Comparison of ENCODE assay signal across 12 cellular contexts in the genomic region with DNA sequence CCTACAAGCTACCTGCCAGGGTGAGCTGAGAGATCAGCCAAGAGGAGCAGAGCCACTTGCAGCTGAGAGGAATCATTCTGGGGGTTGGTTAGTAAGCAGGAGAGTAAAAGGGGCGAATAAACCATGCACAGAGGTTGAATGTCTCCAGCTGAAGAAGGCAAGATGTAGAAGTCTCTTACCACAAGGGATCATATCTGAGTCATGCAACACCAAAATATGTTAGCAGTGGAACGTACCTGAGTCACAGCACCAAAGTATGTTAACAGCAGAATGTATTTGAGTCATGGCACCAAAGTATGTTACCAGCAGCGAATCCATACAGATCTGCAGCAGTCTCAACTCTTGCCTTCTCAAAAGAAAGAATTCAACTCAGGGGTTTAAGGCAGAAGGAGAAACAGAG. TPM values are rescaled to one million over a fixed set of nuclear protein-coding genes. Genes with fewer than 3 reads are reported as not detected.
DNase-seq lines count a peak whose midpoint lies in the region; ATAC-seq and TF ChIP-seq lines count a peak whose summit lies in the region.
"Had no signal": no experiment of that assay in that cellular context is flagged by ENCODE, and none has a peak within 500 bp of the region (broad histone marks: within the 10 kb centered on the region; RNA-seq: fewer than 3 reads in every experiment).

No MANE protein-coding gene starts in this region.

- H3K36me3 ChIP-seq in mesenchymal stem cell (ENCODE audit: control insufficient read depth in 1 of 2, insufficient read depth in 2 of 2, low read depth in 1 of 2, low read length in 2 of 2) (no peaks in the 10 kb centered on the region), Caco-2 (ENCODE audit: control insufficient read depth, insufficient read depth, low read length) (no peaks in the 10 kb centered on the region), colonic mucosa (no peaks in the 10 kb centered on the region)
- H3K36me3 ChIP-seq: MG63, neural progenitor cell had no signal

- no peaks in the 10 kb centered on the region for H3K79me1 ChIP-seq in mesenchymal stem cell (replicated peaks; ENCODE audit: low read length, poor library complexity, severe bottlenecking)

- TF ChIP-seq CTCF in GM12865 (IDR thresholded peaks at IDR 0.05; ENCODE audit: insufficient read depth, low read depth, low read length, missing control alignments) (no peak), Caco-2 (IDR thresholded peaks at IDR 0.05; ENCODE audit: insufficient read depth in 1 of 2, low read depth in 1 of 2, low read length in 1 of 2, severe bottlenecking in 1 of 2, unreplicated experiment in 1 of 2) (no peak), colonic mucosa (IDR thresholded peaks at IDR 0.05) (no peak)

- 53% methylated on average over 3 of the region's 3 CpGs for WGBS in mesenchymal stem cell

- no peak overlapping the region for H2BK120ac ChIP-seq in mesenchymal stem cell (ENCODE audit: low read depth, low read length)

- no peaks in the 10 kb centered on the region for H3K36me3 Mint-ChIP-seq in Caco-2 (ENCODE audit: insufficient read depth, unreplicated experiment)

- intact Hi-C loops in Caco-2 (cut with micrococcal nuclease; ENCODE audit: unreplicated experiment): no loop called here
- intact Hi-C loops in colonic mucosa (cut with DNase I): no loop called here

- no peak overlapping the region for H3K23ac ChIP-seq in mesenchymal stem cell (ENCODE audit: low read length in 2 of 2)

- H3K4ac ChIP-seq in mesenchymal stem cell (ENCODE audit: low read depth in 1 of 2, low read length in 2 of 2): no peak overlapping the region

- H3K14ac ChIP-seq in mesenchymal stem cell (ENCODE audit: low read length in 2 of 2): no peak overlapping the region

- POLR2A ChIA-PET in Caco-2 (lab: Charles Lee): no interaction called here

- peak; percentile 36 for DNase-seq in GM12865 (ENCODE audit: low read depth)
- DNase-seq in RPMI7951 (ENCODE audit: low read depth): peak; percentile 85
- peak; percentile 84 for DNase-seq in mesenchymal stem cell
- no peak for DNase-seq in Caco-2
- no peak for DNase-seq in NOMO-1 treated with dmso at 0.1 percent for 144 hours (lab: John Stamatoyannopoulos, UW; ENCODE audit: unreplicated experiment)
- no peak for DNase-seq in colonic mucosa
- DNase-seq: MG63 had no signal

- H2AFZ ChIP-seq in mesenchymal stem cell (ENCODE audit: low read depth, low read length): no peak overlapping the region
- H2AFZ ChIP-seq: neural progenitor cell had no signal

- H2BK12ac ChIP-seq in mesenchymal stem cell (ENCODE audit: low read length in 2 of 2): no peak overlapping the region

- H3K27ac ChIP-seq in mesenchymal stem cell (ENCODE audit: low read length, poor library complexity, severe bottlenecking) (peak overlapping the region; percentile 1), colonic mucosa (no peak overlapping the region)
- H3K27ac ChIP-seq: neural progenitor cell, VCaP had no signal

- no peak overlapping the region for H4K8ac ChIP-seq in mesenchymal stem cell (ENCODE audit: low read length)

- no peak overlapping the region for H2BK5ac ChIP-seq in mesenchymal stem cell (ENCODE audit: low read depth, low read length, poor library complexity, severe bottlenecking)

- BruUV-seq in Caco-2 (replicated peaks; lab: Mats Ljungman, UMichigan): no TSS peak

- H3K4me1 ChIP-seq in mesenchymal stem cell (ENCODE audit: control insufficient read depth, insufficient read depth, low read depth, low read length) (peaks cover 3% of the 10 kb centered on the region), Caco-2 (no peaks in the 10 kb centered on the region), colonic mucosa (no peaks in the 10 kb centered on the region)
- H3K4me1 ChIP-seq: neural progenitor cell had no signal

- ATAC-seq in HG02571 (IDR thresholded peaks at IDR 0.05; ENCODE audit: unreplicated experiment) (peak; percentile 80), GM18909 (IDR thresholded peaks at IDR 0.05; ENCODE audit: poor library complexity, unreplicated experiment) (no peak)

- H3K4me2 ChIP-seq in mesenchymal stem cell (ENCODE audit: low read length, poor library complexity, severe bottlenecking): no peak overlapping the region
- H3K4me2 ChIP-seq: neural progenitor cell had no signal

- H2AK5ac ChIP-seq in mesenchymal stem cell (ENCODE audit: low read length, severe bottlenecking): no peak overlapping the region

- H3K27me3 Mint-ChIP-seq in Caco-2 (ENCODE audit: insufficient read depth, unreplicated experiment): peaks cover 8% of the 10 kb centered on the region

- no peak overlapping the region for H2BK15ac ChIP-seq in mesenchymal stem cell (ENCODE audit: low read depth, poor library complexity, severe bottlenecking)

- CTCF ChIA-PET in Caco-2 (lab: Charles Lee): no interaction called here

- H3K9me3 Mint-ChIP-seq in Caco-2 (ENCODE audit: unreplicated experiment): no peaks in the 10 kb centered on the region

- no peaks in the 10 kb centered on the region for H3K4me1 Mint-ChIP-seq in Caco-2 (ENCODE audit: low read depth, unreplicated experiment)
- H3K4me1 Mint-ChIP-seq: neural progenitor cell had no signal

- no peaks in the 10 kb centered on the region for H3K27me3 ChIP-seq in mesenchymal stem cell (ENCODE audit: control insufficient read depth in 1 of 2, insufficient read depth in 1 of 2, low read length in 2 of 2)
- H3K27me3 ChIP-seq in Caco-2 (replicated peaks; ENCODE audit: control insufficient read depth, insufficient read depth, low read length): no peaks in the 10 kb centered on the region
- no peaks in the 10 kb centered on the region for H3K27me3 ChIP-seq in colonic mucosa
- H3K27me3 ChIP-seq: MG63, neural progenitor cell had no signal

- no peak overlapping the region for H4K91ac ChIP-seq in mesenchymal stem cell (ENCODE audit: low read length)

- no peak overlapping the region for H3K4me3 ChIP-seq in GM12865 (ENCODE audit: low read depth, low read length)
- no peak overlapping the region for H3K4me3 ChIP-seq in mesenchymal stem cell (ENCODE audit: insufficient read depth in 1 of 2, low read depth in 1 of 2, low read length in 2 of 2)
- H3K4me3 ChIP-seq in Caco-2 (ENCODE audit: low read depth, low read length): no peak overlapping the region
- H3K4me3 ChIP-seq in colonic mucosa: no peak overlapping the region
- H3K4me3 ChIP-seq: MG63, neural progenitor cell had no signal

- H3K9me3 ChIP-seq in mesenchymal stem cell (ENCODE audit: control insufficient read depth, low read length): peaks cover 9% of the 10 kb centered on the region
- no peaks in the 10 kb centered on the region for H3K9me3 ChIP-seq in Caco-2
- no peaks in the 10 kb centered on the region for H3K9me3 ChIP-seq in colonic mucosa
- H3K9me3 ChIP-seq: MG63 had no signal

- H3K4me3 Mint-ChIP-seq in Caco-2 (ENCODE audit: unreplicated experiment): no peak overlapping the region
- H3K4me3 Mint-ChIP-seq: neural progenitor cell had no signal

- no peak overlapping the region for H3K18ac ChIP-seq in mesenchymal stem cell (ENCODE audit: low read depth in 1 of 2, low read length in 2 of 2)

- H3K9ac ChIP-seq in mesenchymal stem cell (ENCODE audit: low read length) (no peak overlapping the region), colonic mucosa (ENCODE audit: low read depth in 2 of 2, low read length in 2 of 2) (no peak overlapping the region)
- H3K9ac ChIP-seq: neural progenitor cell had no signal

- no peak overlapping the region for H3K27ac Mint-ChIP-seq in Caco-2 (ENCODE audit: unreplicated experiment)
- H3K27ac Mint-ChIP-seq: neural progenitor cell had no signal

RNA-seq across cellular contexts. Expression of gene C4orf51, which starts 29.9 kb away (rescaled TPM):
- not detected in 2 replicates for total RNA-seq in RPMI7951 (2014; rRNA removed; shearing (Covaris generic))
- polyA plus RNA-seq in mesenchymal stem cell (2013, experiment 1 of 2): not detected
- polyA plus RNA-seq in mesenchymal stem cell (2013, experiment 2 of 2): not detected
- total RNA-seq in Caco-2 (2022) (not detected in 2 replicates), colonic mucosa (not detected)
- total RNA-seq: temporal lobe had no signal

Comparison
In these comparisons a context has a peak if more than half of its experiments do, and no peak if none do; other contexts are left out.
1. DNase-seq: peak in GM12865 (single experiment), RPMI7951 (single experiment) and mesenchymal stem cell (single experiment); none in Caco-2 (0 of 2), NOMO-1 treated with dmso at 0.1 percent for 144 hours (single experiment) and colonic mucosa (single experiment).